In the genomic region with DNA sequence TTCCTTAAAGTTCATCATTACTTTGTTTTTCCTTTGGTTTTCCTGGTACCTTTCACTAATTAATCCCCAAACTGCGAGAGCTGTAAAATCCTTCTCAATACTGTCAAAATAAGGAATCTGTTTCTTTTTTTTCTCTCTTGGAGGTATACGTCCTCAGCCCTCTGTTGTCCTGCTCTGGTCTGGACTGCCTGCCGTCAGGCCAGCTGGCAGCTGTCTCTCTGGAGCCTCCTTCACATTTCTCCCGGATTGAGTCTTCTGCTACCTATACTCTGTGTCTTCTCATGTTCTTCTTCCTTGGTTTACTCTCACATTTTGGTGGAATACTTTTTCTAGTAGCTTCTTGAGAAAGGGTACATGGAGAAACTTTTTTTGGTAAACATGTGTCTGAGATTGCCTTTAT, we compare ENCODE assay signal across 17 cellular contexts. TPM values are rescaled to one million over a fixed set of nuclear protein-coding genes. Genes with fewer than 3 reads are reported as not detected.
A peak's percentile ranks its signal among the peaks of the same experiment; 100 is the strongest.
DNase-seq lines count a peak whose midpoint lies in the region; ATAC-seq and TF ChIP-seq lines count a peak whose summit lies in the region.
"Had no signal": no experiment of that assay in that cellular context is flagged by ENCODE, and none has a peak within 500 bp of the region (broad histone marks: within the 10 kb centered on the region; RNA-seq: fewer than 3 reads in every experiment).

No MANE protein-coding gene starts in this region.

- no peak overlapping the region for H3K4me3 ChIP-seq in Loucy (ENCODE audit: low read length, poor library complexity, severe bottlenecking)
- H3K4me3 ChIP-seq in psoas muscle, result no peak overlapping the region

- H3K4me2 ChIP-seq in Loucy (ENCODE audit: low read depth, low read length, poor library complexity, severe bottlenecking), result peak overlapping the region; percentile 33

- no peak for DNase-seq in activated CD4-positive, alpha-beta T cell treated with anti-CD3 and anti-CD28 coated beads for 36 hours
- DNase-seq in activated CD4-positive, alpha-beta T cell treated with anti-CD3 and anti-CD28 coated beads, Interleukin-2, amount 10 ng/mL, durations not matched to agents 7 days and 5 days, result no peak
- DNase-seq in chondrocyte (ENCODE audit: low spot score) (no peak), psoas muscle (no peak), NCI-H446 (lab: John Stamatoyannopoulos, UW) (no peak)
- no peak for DNase-seq in stimulated activated CD4-positive, alpha-beta T cell treated with anti-CD3 and anti-CD28 coated beads, Interleukin-2, amount 100 ng/mL, for 48 hours
- DNase-seq: brain microvascular endothelial cell, DND-41, HCEC 1CT, KBM-7, NCI-H1092 treated with DMSO at 0.1 percent for 48 hours, NCI-H2107, NCI-H526 treated with DMSO at 0.1 percent for 48 hours, OCI-M1 had no signal

- POLR2A ChIA-PET in activated CD4-positive, alpha-beta T cell treated with anti-CD3 and anti-CD28 coated beads for 36 hours (lab: Charles Lee), result no interaction called here
- POLR2A ChIA-PET in activated CD4-positive, alpha-beta T cell treated with anti-CD3 and anti-CD28 coated beads, Interleukin-2, amount 10 ng/mL, durations not matched to agents 7 days and 5 days (lab: Charles Lee), result no interaction called here

- no peaks in the 10 kb centered on the region for H3K9me2 ChIP-seq in Loucy (replicated peaks; ENCODE audit: low read depth, low read length)

- H3K4me3 Mint-ChIP-seq in activated CD4-positive, alpha-beta T cell treated with anti-CD3 and anti-CD28 coated beads for 36 hours, result no peak overlapping the region
- no peak overlapping the region for H3K4me3 Mint-ChIP-seq in activated CD4-positive, alpha-beta T cell treated with anti-CD3 and anti-CD28 coated beads, Interleukin-2, amount 10 ng/mL, durations not matched to agents 7 days and 5 days
- no peak overlapping the region for H3K4me3 Mint-ChIP-seq in chondrocyte (ENCODE audit: unreplicated experiment)
- H3K4me3 Mint-ChIP-seq: type B pancreatic cell had no signal

- peaks cover 63% of the 10 kb centered on the region for H3K36me3 ChIP-seq in Loucy (ENCODE audit: insufficient read depth, low read length)
- peaks cover 5 to 47% of the 10 kb centered on the region in 2 donors for H3K36me3 ChIP-seq in psoas muscle (ENCODE audit: insufficient read depth in 1 of 2, low read depth in 1 of 2)

- H3K9me3 Mint-ChIP-seq in activated CD4-positive, alpha-beta T cell treated with anti-CD3 and anti-CD28 coated beads for 36 hours (ENCODE audit: low read depth), result no peaks in the 10 kb centered on the region
- H3K9me3 Mint-ChIP-seq in activated CD4-positive, alpha-beta T cell treated with anti-CD3 and anti-CD28 coated beads, Interleukin-2, amount 10 ng/mL, durations not matched to agents 7 days and 5 days, result no peaks in the 10 kb centered on the region
- H3K9me3 Mint-ChIP-seq in chondrocyte (ENCODE audit: low read depth), result no peaks in the 10 kb centered on the region
- H3K9me3 Mint-ChIP-seq: type B pancreatic cell had no signal

- CTCF ChIA-PET in activated CD4-positive, alpha-beta T cell treated with anti-CD3 and anti-CD28 coated beads for 36 hours (lab: Charles Lee), result interaction anchor here (0.6 to 4.4 kb wide), 7 partner anchors 11 to 223 kb away, joined by 3 to 52 read pairs (median 4); a partner anchor contains a TSS
- CTCF ChIA-PET in activated CD4-positive, alpha-beta T cell treated with anti-CD3 and anti-CD28 coated beads, Interleukin-2, amount 10 ng/mL, durations not matched to agents 7 days and 5 days (lab: Charles Lee), result interaction anchor here (1.0 to 1.5 kb wide), 5 partner anchors 10 to 100 kb away, joined by 4 to 7 read pairs (median 4); no protein-coding TSS in a partner anchor

- H3K79me2 ChIP-seq in Loucy (ENCODE audit: insufficient read depth, low read length), result peaks cover 96% of the 10 kb centered on the region

- no peak overlapping the region for H2AFZ ChIP-seq in Loucy (ENCODE audit: low read length)

- no peaks in the 10 kb centered on the region for H3K27me3 Mint-ChIP-seq in activated CD4-positive, alpha-beta T cell treated with anti-CD3 and anti-CD28 coated beads for 36 hours
- no peaks in the 10 kb centered on the region for H3K27me3 Mint-ChIP-seq in activated CD4-positive, alpha-beta T cell treated with anti-CD3 and anti-CD28 coated beads, Interleukin-2, amount 10 ng/mL, durations not matched to agents 7 days and 5 days
- no peaks in the 10 kb centered on the region for H3K27me3 Mint-ChIP-seq in chondrocyte (ENCODE audit: low read depth)
- H3K27me3 Mint-ChIP-seq: type B pancreatic cell had no signal

- H3K4me1 ChIP-seq in Loucy (ENCODE audit: insufficient read depth, low read length, poor library complexity, severe bottlenecking) (peaks cover 36% of the 10 kb centered on the region), psoas muscle (no peaks in the 10 kb centered on the region)

- H3K36me3 Mint-ChIP-seq in activated CD4-positive, alpha-beta T cell treated with anti-CD3 and anti-CD28 coated beads for 36 hours (ENCODE audit: low read depth), result peaks cover 69% of the 10 kb centered on the region
- H3K36me3 Mint-ChIP-seq in activated CD4-positive, alpha-beta T cell treated with anti-CD3 and anti-CD28 coated beads, Interleukin-2, amount 10 ng/mL, durations not matched to agents 7 days and 5 days (ENCODE audit: low read depth), result peaks cover 68% of the 10 kb centered on the region
- H3K36me3 Mint-ChIP-seq in chondrocyte (ENCODE audit: low read depth), result peaks cover 37% of the 10 kb centered on the region

- intact Hi-C loops in activated CD4-positive, alpha-beta T cell treated with anti-CD3 and anti-CD28 coated beads for 36 hours (cut with DNase I, micrococcal nuclease), result loop anchor here in 1 of 2 experiments (5.0 kb wide), 1 partner anchor 235 kb away; a partner anchor contains a TSS
- intact Hi-C loops in psoas muscle (cut with DNase I), result no loop called here

- H3F3A ChIP-seq in Loucy (ENCODE audit: low read depth), result no peaks in the 10 kb centered on the region

- H3K4me1 Mint-ChIP-seq in activated CD4-positive, alpha-beta T cell treated with anti-CD3 and anti-CD28 coated beads for 36 hours, result peaks cover 77% of the 10 kb centered on the region
- peaks cover 73% of the 10 kb centered on the region for H3K4me1 Mint-ChIP-seq in activated CD4-positive, alpha-beta T cell treated with anti-CD3 and anti-CD28 coated beads, Interleukin-2, amount 10 ng/mL, durations not matched to agents 7 days and 5 days
- peaks cover 13% of the 10 kb centered on the region for H3K4me1 Mint-ChIP-seq in chondrocyte (ENCODE audit: low read depth)

- H4K20me1 ChIP-seq in Loucy (ENCODE audit: insufficient read depth, low read length, poor library complexity, severe bottlenecking), result peaks cover 47% of the 10 kb centered on the region

- no peak for TF ChIP-seq CTCF in Loucy (conservative IDR thresholded peaks at IDR 0.05; ENCODE audit: low read length)
- no peak for TF ChIP-seq CTCF in chondrocyte (IDR thresholded peaks at IDR 0.05)
- no peak for TF ChIP-seq CTCF in psoas muscle (IDR thresholded peaks at IDR 0.05)

- peak overlapping the region; percentile 53 for H3K27ac ChIP-seq in psoas muscle
- H3K27ac ChIP-seq: brain microvascular endothelial cell had no signal

- no peak overlapping the region for H3K9ac ChIP-seq in Loucy (ENCODE audit: low read depth, low read length, poor library complexity, severe bottlenecking)

- no peak for ATAC-seq in activated CD4-positive, alpha-beta T cell treated with anti-CD3 and anti-CD28 coated beads for 36 hours
- peak in 3 of 4 donors; percentile 40 to 73 (median 52) for ATAC-seq in psoas muscle
- ATAC-seq in HG03045 (IDR thresholded peaks at IDR 0.05; ENCODE audit: unreplicated experiment), result no peak

- H3K9me3 ChIP-seq in Loucy (ENCODE audit: insufficient read depth, low read depth, low read length), result no peaks in the 10 kb centered on the region
- H3K9me3 ChIP-seq in psoas muscle, result no peaks in the 10 kb centered on the region

- H3K27ac Mint-ChIP-seq in activated CD4-positive, alpha-beta T cell treated with anti-CD3 and anti-CD28 coated beads for 36 hours, result peak overlapping the region; percentile 70
- H3K27ac Mint-ChIP-seq in activated CD4-positive, alpha-beta T cell treated with anti-CD3 and anti-CD28 coated beads, Interleukin-2, amount 10 ng/mL, durations not matched to agents 7 days and 5 days, result no peak overlapping the region
- H3K27ac Mint-ChIP-seq in chondrocyte (ENCODE audit: unreplicated experiment), result peak overlapping the region; percentile 46
- H3K27ac Mint-ChIP-seq: type B pancreatic cell had no signal

- no peaks in the 10 kb centered on the region for H3K27me3 ChIP-seq in Loucy (ENCODE audit: insufficient read depth, low read length, poor library complexity, severe bottlenecking)
- H3K27me3 ChIP-seq in psoas muscle (ENCODE audit: insufficient read depth in 3 of 3, low read length in 2 of 3), result no peaks in the 10 kb centered on the region
- H3K27me3 ChIP-seq: brain microvascular endothelial cell had no signal

- WGBS in psoas muscle, 3 donors, result 33 to 52% (median 39%) methylated on average over 4 of the region's 4 CpGs

RNA-seq across cellular contexts. Expression of a gene that starts 13.8 kb away (rescaled TPM):
- 10 to 100 TPM; 40.0 to 40.2 TPM for total RNA-seq in activated CD4-positive, alpha-beta T cell treated with anti-CD3 and anti-CD28 coated beads for 36 hours
- 10 to 100 TPM; 72.3 to 78.4 TPM for total RNA-seq in activated CD4-positive, alpha-beta T cell treated with anti-CD3 and anti-CD28 coated beads, Interleukin-2, amount 10 ng/mL, durations not matched to agents 7 days and 5 days
- total RNA-seq in chondrocyte, result 29.9 to 41.5 TPM (median 31.8 TPM) in 3 replicates
- 10 to 100 TPM; 16.3 to 22.7 (median 20.1) TPM for total RNA-seq in psoas muscle
- 10 to 100 TPM in 2 of 3 donors, 1 to 10 TPM in 1; 9.6 to 22.1 (median 16.0) TPM for polyA plus RNA-seq in psoas muscle

RNA-seq across cellular contexts. Expression of a gene that starts 30.7 kb away (rescaled TPM):
- total RNA-seq in activated CD4-positive, alpha-beta T cell treated with anti-CD3 and anti-CD28 coated beads for 36 hours, result under 1 TPM; 0.19 to 0.30 TPM
- under 1 TPM; 0.30 to 0.56 TPM for total RNA-seq in activated CD4-positive, alpha-beta T cell treated with anti-CD3 and anti-CD28 coated beads, Interleukin-2, amount 10 ng/mL, durations not matched to agents 7 days and 5 days
- total RNA-seq in chondrocyte (not detected in 3 replicates), psoas muscle (under 1 TPM in 1 of 4 donors, not detected in 3; 0.88 TPM)
- under 1 TPM in 2 of 3 donors, not detected in 1; 0.16 to 0.18 TPM for polyA plus RNA-seq in psoas muscle

RNA-seq across cellular contexts. Expression of a gene that starts 58.9 kb away (rescaled TPM):
- total RNA-seq in activated CD4-positive, alpha-beta T cell treated with anti-CD3 and anti-CD28 coated beads for 36 hours, result 10 to 100 TPM; 89.9 to 92.0 TPM
- total RNA-seq in activated CD4-positive, alpha-beta T cell treated with anti-CD3 and anti-CD28 coated beads, Interleukin-2, amount 10 ng/mL, durations not matched to agents 7 days and 5 days, result 10 to 100 TPM; 81.3 to 85.5 TPM
- total RNA-seq in chondrocyte (197 to 243 TPM (median 198 TPM) in 3 replicates), psoas muscle (10 to 100 TPM; 56.3 to 95.5 (median 83.0) TPM)
- polyA plus RNA-seq in psoas muscle, result 100 to 1,000 TPM; 118 to 200 (median 181) TPM

Comparison
In these comparisons a context has a peak if more than half of its experiments do, and no peak if none do; other contexts are left out.
1. ATAC-seq: peak in psoas muscle (3 of 4); none in activated CD4-positive, alpha-beta T cell treated with anti-CD3 and anti-CD28 coated beads for 36 hours (single experiment) and HG03045 (single experiment).